In genomic region chr5:177529247-177529901, GRCh38 we compare ENCODE assay signal across 1 cellular context.
TF ChIP-seq lines count a peak whose summit lies in the region.

No MANE protein-coding gene starts in this region.

TF ChIP-seq in K562, 482 proteins besides CTCF, POLR2A, EP300 and RAD21 (continued from another document and continues in another):
- TF ChIP-seq MNT (conservative IDR thresholded peaks at IDR 0.05) = 0 out of 4 replicates have a peak, but pooled peaks of 1 of the 2 experiments have one; percentile 34
- TF ChIP-seq NCOR1 (IDR thresholded peaks at IDR 0.05) = peak; percentile 91
- TF ChIP-seq TGIF2 (CRISPR knock-in tag; IDR thresholded peaks at IDR 0.05) = peak; percentile 59; the same call in 1 of the 2 replicates
- TF ChIP-seq, protein P1, sequence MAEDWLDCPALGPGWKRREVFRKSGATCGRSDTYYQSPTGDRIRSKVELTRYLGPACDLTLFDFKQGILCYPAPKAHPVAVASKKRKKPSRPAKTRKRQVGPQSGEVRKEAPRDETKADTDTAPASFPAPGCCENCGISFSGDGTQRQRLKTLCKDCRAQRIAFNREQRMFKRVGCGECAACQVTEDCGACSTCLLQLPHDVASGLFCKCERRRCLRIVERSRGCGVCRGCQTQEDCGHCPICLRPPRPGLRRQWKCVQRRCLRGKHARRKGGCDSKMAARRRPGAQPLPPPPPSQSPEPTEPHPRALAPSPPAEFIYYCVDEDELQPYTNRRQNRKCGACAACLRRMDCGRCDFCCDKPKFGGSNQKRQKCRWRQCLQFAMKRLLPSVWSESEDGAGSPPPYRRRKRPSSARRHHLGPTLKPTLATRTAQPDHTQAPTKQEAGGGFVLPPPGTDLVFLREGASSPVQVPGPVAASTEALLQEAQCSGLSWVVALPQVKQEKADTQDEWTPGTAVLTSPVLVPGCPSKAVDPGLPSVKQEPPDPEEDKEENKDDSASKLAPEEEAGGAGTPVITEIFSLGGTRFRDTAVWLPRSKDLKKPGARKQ (CRISPR knock-in tag; IDR thresholded peaks at IDR 0.05) = no peak
- no peak for TF ChIP-seq FOXA3 (CRISPR knock-in tag; conservative IDR thresholded peaks at IDR 0.05 in 1 of 2, IDR thresholded peaks at IDR 0.05 in 1 of 2)
- no peak for TF ChIP-seq NBN (IDR thresholded peaks at IDR 0.05; ENCODE audit: low read depth)
- TF ChIP-seq EZH2 (IDR thresholded peaks at IDR 0.05; ENCODE audit: borderline replicate concordance, low read depth, low read length) = no peak
- TF ChIP-seq ZC3H4 (CRISPR knock-in tag; IDR thresholded peaks at IDR 0.05; ENCODE audit: borderline replicate concordance) = no peak
- peak; percentile 58; the same call in 1 of the 2 replicates for TF ChIP-seq SMARCE1 (IDR thresholded peaks at IDR 0.05)
- TF ChIP-seq NRF1 (conservative IDR thresholded peaks at IDR 0.05 in 1 of 2, IDR thresholded peaks at IDR 0.05 in 1 of 2) = peak; percentile 13 to 19; a peak in 2 of 4 replicates
- no peak for TF ChIP-seq HOXB6 (CRISPR knock-in tag; IDR thresholded peaks at IDR 0.05; ENCODE audit: borderline replicate concordance)
- TF ChIP-seq STAT5A (IDR thresholded peaks at IDR 0.05; ENCODE audit: borderline replicate concordance, low read length) = peak; percentile 73
- TF ChIP-seq ZNF184 (CRISPR knock-in tag; IDR thresholded peaks at IDR 0.05) = no peak
- TF ChIP-seq ZEB2 (IDR thresholded peaks at IDR 0.05) = peak; percentile 72; the same call in 1 of the 2 replicates
- peak; percentile 98 for TF ChIP-seq SMAD4 (CRISPR knock-in tag; conservative IDR thresholded peaks at IDR 0.05)
- no peak for TF ChIP-seq KDM5B (IDR thresholded peaks at IDR 0.05; ENCODE audit: insufficient replicate concordance, low read depth, low read length)
- TF ChIP-seq ZKSCAN8 (CRISPR knock-in tag; IDR thresholded peaks at IDR 0.05) = peak; percentile 86; the same call in 1 of the 2 replicates
- TF ChIP-seq TRIM28 (IDR thresholded peaks at IDR 0.05) = no peak
- TF ChIP-seq SRSF3 (IDR thresholded peaks at IDR 0.05; ENCODE audit: insufficient read depth, low read length) = no peak
- 0 out of 2 replicates have a peak, but pooled peaks have one; percentile 44 for TF ChIP-seq CREB1 (IDR thresholded peaks at IDR 0.05)
- TF ChIP-seq CREB1 (CRISPR knock-in tag; IDR thresholded peaks at IDR 0.05) = no peak; the same call in 1 of the 2 replicates
- TF ChIP-seq, protein P2, sequence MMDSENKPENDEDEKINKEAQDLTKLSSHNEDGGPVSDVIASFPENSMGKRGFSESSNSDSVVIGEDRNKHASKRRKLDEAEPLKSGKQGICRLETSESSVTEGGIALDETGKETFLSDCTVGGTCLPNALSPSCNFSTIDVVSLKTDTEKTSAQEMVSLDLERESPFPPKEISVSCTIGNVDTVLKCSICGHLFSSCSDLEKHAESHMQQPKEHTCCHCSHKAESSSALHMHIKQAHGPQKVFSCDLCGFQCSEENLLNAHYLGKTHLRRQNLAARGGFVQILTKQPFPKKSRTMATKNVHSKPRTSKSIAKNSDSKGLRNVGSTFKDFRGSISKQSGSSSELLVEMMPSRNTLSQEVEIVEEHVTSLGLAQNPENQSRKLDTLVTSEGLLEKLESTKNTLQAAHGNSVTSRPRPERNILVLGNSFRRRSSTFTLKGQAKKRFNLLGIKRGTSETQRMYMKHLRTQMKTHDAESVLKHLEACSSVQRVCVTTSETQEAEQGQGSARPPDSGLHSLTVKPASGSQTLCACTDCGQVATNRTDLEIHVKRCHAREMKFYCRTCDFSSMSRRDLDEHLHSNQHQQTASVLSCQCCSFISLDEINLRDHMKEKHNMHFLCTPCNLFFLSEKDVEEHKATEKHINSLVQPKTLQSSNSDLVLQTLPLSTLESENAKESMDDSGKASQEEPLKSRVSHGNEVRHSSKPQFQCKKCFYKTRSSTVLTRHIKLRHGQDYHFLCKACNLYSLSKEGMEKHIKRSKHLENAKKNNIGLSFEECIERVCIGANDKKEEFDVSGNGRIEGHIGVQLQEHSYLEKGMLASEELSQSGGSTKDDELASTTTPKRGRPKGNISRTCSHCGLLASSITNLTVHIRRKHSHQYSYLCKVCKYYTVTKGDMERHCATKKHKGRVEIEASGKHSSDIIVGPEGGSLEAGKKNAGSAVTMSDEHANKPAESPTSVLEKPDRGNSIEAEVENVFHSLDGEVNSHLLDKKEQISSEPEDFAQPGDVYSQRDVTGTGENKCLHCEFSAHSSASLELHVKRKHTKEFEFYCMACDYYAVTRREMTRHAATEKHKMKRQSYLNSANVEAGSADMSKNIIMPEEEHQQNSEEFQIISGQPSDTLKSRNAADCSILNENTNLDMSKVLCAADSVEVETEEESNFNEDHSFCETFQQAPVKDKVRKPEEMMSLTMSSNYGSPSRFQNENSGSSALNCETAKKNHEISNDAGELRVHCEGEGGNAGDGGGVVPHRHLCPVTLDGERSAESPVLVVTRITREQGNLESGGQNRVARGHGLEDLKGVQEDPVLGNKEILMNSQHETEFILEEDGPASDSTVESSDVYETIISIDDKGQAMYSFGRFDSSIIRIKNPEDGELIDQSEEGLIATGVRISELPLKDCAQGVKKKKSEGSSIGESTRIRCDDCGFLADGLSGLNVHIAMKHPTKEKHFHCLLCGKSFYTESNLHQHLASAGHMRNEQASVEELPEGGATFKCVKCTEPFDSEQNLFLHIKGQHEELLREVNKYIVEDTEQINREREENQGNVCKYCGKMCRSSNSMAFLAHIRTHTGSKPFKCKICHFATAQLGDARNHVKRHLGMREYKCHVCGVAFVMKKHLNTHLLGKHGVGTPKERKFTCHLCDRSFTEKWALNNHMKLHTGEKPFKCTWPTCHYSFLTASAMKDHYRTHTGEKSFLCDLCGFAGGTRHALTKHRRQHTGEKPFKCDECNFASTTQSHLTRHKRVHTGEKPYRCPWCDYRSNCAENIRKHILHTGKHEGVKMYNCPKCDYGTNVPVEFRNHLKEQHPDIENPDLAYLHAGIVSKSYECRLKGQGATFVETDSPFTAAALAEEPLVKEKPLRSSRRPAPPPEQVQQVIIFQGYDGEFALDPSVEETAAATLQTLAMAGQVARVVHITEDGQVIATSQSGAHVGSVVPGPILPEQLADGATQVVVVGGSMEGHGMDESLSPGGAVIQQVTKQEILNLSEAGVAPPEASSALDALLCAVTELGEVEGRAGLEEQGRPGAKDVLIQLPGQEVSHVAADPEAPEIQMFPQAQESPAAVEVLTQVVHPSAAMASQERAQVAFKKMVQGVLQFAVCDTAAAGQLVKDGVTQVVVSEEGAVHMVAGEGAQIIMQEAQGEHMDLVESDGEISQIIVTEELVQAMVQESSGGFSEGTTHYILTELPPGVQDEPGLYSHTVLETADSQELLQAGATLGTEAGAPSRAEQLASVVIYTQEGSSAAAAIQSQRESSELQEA (IDR thresholded peaks at IDR 0.05; ENCODE audit: low read depth) = no peak
- TF ChIP-seq ZNF436 (CRISPR knock-in tag; IDR thresholded peaks at IDR 0.05) = no peak
- TF ChIP-seq BRD4 (IDR thresholded peaks at IDR 0.05) = no peak
- TF ChIP-seq, protein P3, sequence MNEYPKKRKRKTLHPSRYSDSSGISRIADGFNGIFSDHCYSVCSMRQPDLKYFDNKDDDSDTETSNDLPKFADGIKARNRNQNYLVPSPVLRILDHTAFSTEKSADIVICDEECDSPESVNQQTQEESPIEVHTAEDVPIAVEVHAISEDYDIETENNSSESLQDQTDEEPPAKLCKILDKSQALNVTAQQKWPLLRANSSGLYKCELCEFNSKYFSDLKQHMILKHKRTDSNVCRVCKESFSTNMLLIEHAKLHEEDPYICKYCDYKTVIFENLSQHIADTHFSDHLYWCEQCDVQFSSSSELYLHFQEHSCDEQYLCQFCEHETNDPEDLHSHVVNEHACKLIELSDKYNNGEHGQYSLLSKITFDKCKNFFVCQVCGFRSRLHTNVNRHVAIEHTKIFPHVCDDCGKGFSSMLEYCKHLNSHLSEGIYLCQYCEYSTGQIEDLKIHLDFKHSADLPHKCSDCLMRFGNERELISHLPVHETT (CRISPR knock-in tag; conservative IDR thresholded peaks at IDR 0.05 in 1 of 2, IDR thresholded peaks at IDR 0.05 in 1 of 2) = peak in 1 of 2 experiments; percentile 56; a peak in 1 of 4 replicates
- TF ChIP-seq EWSR1 (IDR thresholded peaks at IDR 0.05; ENCODE audit: borderline replicate concordance, low read depth, partially characterized antibody) = no peak
- TF ChIP-seq HCFC1 (IDR thresholded peaks at IDR 0.05; ENCODE audit: low read depth, low read length) = no peak
- no peak for TF ChIP-seq C11orf30 (IDR thresholded peaks at IDR 0.05; ENCODE audit: low read depth)
- no peak for TF ChIP-seq MIER1 (IDR thresholded peaks at IDR 0.05; ENCODE audit: low read depth)
- TF ChIP-seq KAT8 (IDR thresholded peaks at IDR 0.05; ENCODE audit: low read depth) = no peak
- no peak for TF ChIP-seq ZNF253 (CRISPR knock-in tag; conservative IDR thresholded peaks at IDR 0.05)
- TF ChIP-seq CBX3 (IDR thresholded peaks at IDR 0.05; ENCODE audit: borderline replicate concordance in 1 of 2, low read length in 2 of 2) = no peak
- no peak for TF ChIP-seq THRA (IDR thresholded peaks at IDR 0.05)
- no peak for TF ChIP-seq ZNF740 (CRISPR knock-in tag; IDR thresholded peaks at IDR 0.05)
- no peak for TF ChIP-seq ZNF740 (tag; IDR thresholded peaks at IDR 0.05)
- TF ChIP-seq THRB (CRISPR knock-in tag; conservative IDR thresholded peaks at IDR 0.05) = no peak
- no peak for TF ChIP-seq FUS (optimal IDR thresholded peaks at IDR 0.05; ENCODE audit: low read depth, low read length)
- TF ChIP-seq SMAD2 (IDR thresholded peaks at IDR 0.05; ENCODE audit: low read depth, low read length) = no peak
- TF ChIP-seq, protein P4, sequence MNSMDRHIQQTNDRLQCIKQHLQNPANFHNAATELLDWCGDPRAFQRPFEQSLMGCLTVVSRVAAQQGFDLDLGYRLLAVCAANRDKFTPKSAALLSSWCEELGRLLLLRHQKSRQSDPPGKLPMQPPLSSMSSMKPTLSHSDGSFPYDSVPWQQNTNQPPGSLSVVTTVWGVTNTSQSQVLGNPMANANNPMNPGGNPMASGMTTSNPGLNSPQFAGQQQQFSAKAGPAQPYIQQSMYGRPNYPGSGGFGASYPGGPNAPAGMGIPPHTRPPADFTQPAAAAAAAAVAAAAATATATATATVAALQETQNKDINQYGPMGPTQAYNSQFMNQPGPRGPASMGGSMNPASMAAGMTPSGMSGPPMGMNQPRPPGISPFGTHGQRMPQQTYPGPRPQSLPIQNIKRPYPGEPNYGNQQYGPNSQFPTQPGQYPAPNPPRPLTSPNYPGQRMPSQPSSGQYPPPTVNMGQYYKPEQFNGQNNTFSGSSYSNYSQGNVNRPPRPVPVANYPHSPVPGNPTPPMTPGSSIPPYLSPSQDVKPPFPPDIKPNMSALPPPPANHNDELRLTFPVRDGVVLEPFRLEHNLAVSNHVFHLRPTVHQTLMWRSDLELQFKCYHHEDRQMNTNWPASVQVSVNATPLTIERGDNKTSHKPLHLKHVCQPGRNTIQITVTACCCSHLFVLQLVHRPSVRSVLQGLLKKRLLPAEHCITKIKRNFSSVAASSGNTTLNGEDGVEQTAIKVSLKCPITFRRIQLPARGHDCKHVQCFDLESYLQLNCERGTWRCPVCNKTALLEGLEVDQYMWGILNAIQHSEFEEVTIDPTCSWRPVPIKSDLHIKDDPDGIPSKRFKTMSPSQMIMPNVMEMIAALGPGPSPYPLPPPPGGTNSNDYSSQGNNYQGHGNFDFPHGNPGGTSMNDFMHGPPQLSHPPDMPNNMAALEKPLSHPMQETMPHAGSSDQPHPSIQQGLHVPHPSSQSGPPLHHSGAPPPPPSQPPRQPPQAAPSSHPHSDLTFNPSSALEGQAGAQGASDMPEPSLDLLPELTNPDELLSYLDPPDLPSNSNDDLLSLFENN (IDR thresholded peaks at IDR 0.05; ENCODE audit: low read depth in 2 of 2, low read length in 2 of 2) = no peak
- TF ChIP-seq MTA1 (IDR thresholded peaks at IDR 0.05; ENCODE audit: borderline replicate concordance) = no peak
